In the genomic region with DNA sequence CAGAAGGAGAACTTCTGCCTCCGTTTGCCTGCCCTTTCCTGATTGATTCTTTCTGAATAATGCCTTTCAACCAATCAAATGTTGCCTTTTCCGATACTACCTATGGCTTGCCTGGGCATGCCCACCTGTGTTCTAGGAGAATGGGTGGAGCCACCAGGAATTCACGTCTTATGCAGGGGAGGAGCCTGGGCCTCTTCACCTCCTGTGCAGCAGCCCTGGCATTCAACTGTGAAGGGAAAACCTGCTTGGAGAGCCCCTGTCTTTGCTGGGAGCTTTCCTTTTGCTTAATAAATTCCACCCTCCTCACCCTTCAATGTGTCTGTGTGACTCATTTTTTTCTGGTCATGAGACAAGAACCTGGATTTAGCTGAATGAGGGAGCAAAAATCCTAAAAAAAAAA, we compare ENCODE assay signal across 1 cellular context.
TF ChIP-seq lines count a peak whose summit lies in the region.

No MANE protein-coding gene starts in this region.

TF ChIP-seq in K562, 482 proteins besides CTCF, POLR2A, EP300 and RAD21 (continued from another document):
- TF ChIP-seq, protein P1, sequence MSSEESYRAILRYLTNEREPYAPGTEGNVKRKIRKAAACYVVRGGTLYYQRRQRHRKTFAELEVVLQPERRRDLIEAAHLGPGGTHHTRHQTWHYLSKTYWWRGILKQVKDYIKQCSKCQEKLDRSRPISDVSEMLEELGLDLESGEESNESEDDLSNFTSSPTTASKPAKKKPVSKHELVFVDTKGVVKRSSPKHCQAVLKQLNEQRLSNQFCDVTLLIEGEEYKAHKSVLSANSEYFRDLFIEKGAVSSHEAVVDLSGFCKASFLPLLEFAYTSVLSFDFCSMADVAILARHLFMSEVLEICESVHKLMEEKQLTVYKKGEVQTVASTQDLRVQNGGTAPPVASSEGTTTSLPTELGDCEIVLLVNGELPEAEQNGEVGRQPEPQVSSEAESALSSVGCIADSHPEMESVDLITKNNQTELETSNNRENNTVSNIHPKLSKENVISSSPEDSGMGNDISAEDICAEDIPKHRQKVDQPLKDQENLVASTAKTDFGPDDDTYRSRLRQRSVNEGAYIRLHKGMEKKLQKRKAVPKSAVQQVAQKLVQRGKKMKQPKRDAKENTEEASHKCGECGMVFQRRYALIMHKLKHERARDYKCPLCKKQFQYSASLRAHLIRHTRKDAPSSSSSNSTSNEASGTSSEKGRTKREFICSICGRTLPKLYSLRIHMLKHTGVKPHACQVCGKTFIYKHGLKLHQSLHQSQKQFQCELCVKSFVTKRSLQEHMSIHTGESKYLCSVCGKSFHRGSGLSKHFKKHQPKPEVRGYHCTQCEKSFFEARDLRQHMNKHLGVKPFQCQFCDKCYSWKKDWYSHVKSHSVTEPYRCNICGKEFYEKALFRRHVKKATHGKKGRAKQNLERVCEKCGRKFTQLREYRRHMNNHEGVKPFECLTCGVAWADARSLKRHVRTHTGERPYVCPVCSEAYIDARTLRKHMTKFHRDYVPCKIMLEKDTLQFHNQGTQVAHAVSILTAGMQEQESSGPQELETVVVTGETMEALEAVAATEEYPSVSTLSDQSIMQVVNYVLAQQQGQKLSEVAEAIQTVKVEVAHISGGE (CRISPR knock-in tag; IDR thresholded peaks at IDR 0.05), result no peak
- TF ChIP-seq SRSF3 (IDR thresholded peaks at IDR 0.05; ENCODE audit: insufficient read depth, low read length), result no peak
- no peak for TF ChIP-seq STAG1 (CRISPR knock-in tag; IDR thresholded peaks at IDR 0.05; ENCODE audit: borderline replicate concordance)
- TF ChIP-seq ZFP1 (CRISPR knock-in tag; IDR thresholded peaks at IDR 0.05), result no peak
- no peak for TF ChIP-seq JUNB (CRISPR knock-in tag; conservative IDR thresholded peaks at IDR 0.05)
- no peak for TF ChIP-seq KDM2B (CRISPR knock-in tag; IDR thresholded peaks at IDR 0.05)
- TF ChIP-seq ETS2 (tag; IDR thresholded peaks at IDR 0.05; ENCODE audit: borderline replicate concordance, poor library complexity, severe bottlenecking), result no peak
- no peak for TF ChIP-seq ZNF77 (CRISPR knock-in tag; IDR thresholded peaks at IDR 0.05)
- TF ChIP-seq MYC (IDR thresholded peaks at IDR 0.05; ENCODE audit: low read depth, low read length), result no peak
- TF ChIP-seq MYC (CRISPR knock-in tag; IDR thresholded peaks at IDR 0.05; ENCODE audit: borderline replicate concordance, low read depth), result no peak
- TF ChIP-seq EWSR1 (IDR thresholded peaks at IDR 0.05; ENCODE audit: borderline replicate concordance, low read depth, partially characterized antibody), result no peak
- TF ChIP-seq ELF4 (CRISPR knock-in tag; IDR thresholded peaks at IDR 0.05), result no peak
TF ChIP-seq in K562: peak in this region for 0.
